ENCODE assay signal across 14 cellular contexts in genomic region chr1:204225841-204226745, GRCh38. TPM values are rescaled to one million over a fixed set of nuclear protein-coding genes. Genes with fewer than 3 reads are reported as not detected.
DNase-seq lines count a peak whose midpoint lies in the region; TF ChIP-seq lines count a peak whose summit lies in the region.
"Had no signal": no experiment of that assay in that cellular context is flagged by ENCODE, and none has a peak within 500 bp of the region (broad histone marks: within the 10 kb centered on the region; RNA-seq: fewer than 3 reads in every experiment).

No MANE protein-coding gene starts in this region.

- CTCF ChIA-PET in Calu3 (lab: Charles Lee) = interaction anchor here (0.9 to 1.9 kb wide), 6 partner anchors 12 to 355 kb away, joined by 3 to 14 read pairs (median 4); partner anchors contain the start of gene GOLT1A

- no peaks in the 10 kb centered on the region for H3K27me3 ChIP-seq in liver (ENCODE audit: control insufficient read depth in 4 of 4, insufficient read depth in 4 of 4, low read length in 3 of 4)

- peak overlapping the region in 1 of 2 donors; percentile 0 for H3K9ac ChIP-seq in liver (ENCODE audit: low read depth in 1 of 2, low read length in 2 of 2)

- DNase-seq in Calu3 (peak; percentile 71), NOMO-1 (lab: John Stamatoyannopoulos, UW; ENCODE audit: unreplicated experiment in 2 of 2) (peak; percentile 54 to 55), T47D (ENCODE audit: low read depth in 1 of 2, low spot score in 1 of 2) (peak; percentile 81 to 82), GDM1 (lab: John Stamatoyannopoulos, UW) (no peak), endothelial cell (ENCODE audit: low spot score) (no peak), GM20000 (ENCODE audit: low spot score) (no peak), NCI-H1417 treated with DMSO at 0.1 percent for 48 hours (lab: John Stamatoyannopoulos, UW) (no peak)
- DNase-seq: activated naive CD8-positive, alpha-beta T cell treated with anti-CD3 and anti-CD28 coated beads for 36 hours; NCI-H1105 treated with DMSO at 0.1 percent for 48 hours; NCI-H748 treated with DMSO at 0.1 percent for 48 hours had no signal

- TF ChIP-seq CTCF in Calu3 (IDR thresholded peaks at IDR 0.05; ENCODE audit: unreplicated experiment) (no peak), liver (IDR thresholded peaks at IDR 0.05; ENCODE audit: low read depth, low read length, missing input control) (no peak), endothelial cell (IDR thresholded peaks at IDR 0.05; ENCODE audit: unreplicated experiment) (no peak), GM20000 (IDR thresholded peaks at IDR 0.05; ENCODE audit: extremely low read depth, missing control alignments) (no peak)

- H3K27ac Mint-ChIP-seq in Calu3 (ENCODE audit: unreplicated experiment) (no peak overlapping the region), endothelial cell (ENCODE audit: unreplicated experiment) (no peak overlapping the region)
- H3K27ac Mint-ChIP-seq: activated naive CD8-positive, alpha-beta T cell treated with anti-CD3 and anti-CD28 coated beads for 36 hours; dendritic cell treated with granulocyte-macrophage colony-stimulating factor and Interleukin-4, amounts not matched to agents 40 ng/mL and 50 ng/mL, for 4 days; mesothelial cell of epicardium had no signal

- 37% methylated on average over 16 of the region's 16 CpGs for WGBS in liver

- in situ Hi-C loops in T47D (cut with HindIII; ENCODE audit: low pct_unique_long_range_greater_than_20kb, low sequenced_read_pairs) = no loop called here

- H3K9me3 ChIP-seq in liver (ENCODE audit: control insufficient read depth in 4 of 4, low read length in 3 of 4) = no peaks in the 10 kb centered on the region

- no peaks in the 10 kb centered on the region for H3K4me1 Mint-ChIP-seq in Calu3 (ENCODE audit: low read depth, unreplicated experiment)
- peaks cover 3% of the 10 kb centered on the region for H3K4me1 Mint-ChIP-seq in endothelial cell (ENCODE audit: unreplicated experiment)
- H3K4me1 Mint-ChIP-seq: activated naive CD8-positive, alpha-beta T cell treated with anti-CD3 and anti-CD28 coated beads for 36 hours had no signal

- peak; percentile 38 to 46 for TF ChIP-seq RAD21 in liver (IDR thresholded peaks at IDR 0.05)

- BruUV-seq in Calu3 (replicated peaks; lab: Mats Ljungman, UMichigan) = no TSS peak

- peaks cover 4 to 31% (median 21%) of the 10 kb centered on the region in 4 donors for H3K4me1 ChIP-seq in liver (ENCODE audit: control insufficient read depth in 4 of 4, insufficient read depth in 4 of 4, low read length in 3 of 4)

- H3K4me3 ChIP-seq in liver (ENCODE audit: low read depth in 1 of 3, low read length in 3 of 3) = no peak overlapping the region

- H3K27ac ChIP-seq in liver (ENCODE audit: low read depth in 1 of 2, low read length in 2 of 2) = peak overlapping the region; percentile 85 to 87

- H3K4me3 Mint-ChIP-seq in Calu3 (ENCODE audit: low read depth, unreplicated experiment) (no peak overlapping the region), endothelial cell (ENCODE audit: unreplicated experiment) (no peak overlapping the region)
- H3K4me3 Mint-ChIP-seq: activated naive CD8-positive, alpha-beta T cell treated with anti-CD3 and anti-CD28 coated beads for 36 hours; dendritic cell treated with granulocyte-macrophage colony-stimulating factor and Interleukin-4, amounts not matched to agents 40 ng/mL and 50 ng/mL, for 4 days; mesothelial cell of epicardium had no signal

- no peaks in the 10 kb centered on the region for H3K27me3 Mint-ChIP-seq in Calu3 (ENCODE audit: unreplicated experiment)
- no peaks in the 10 kb centered on the region for H3K27me3 Mint-ChIP-seq in endothelial cell (ENCODE audit: unreplicated experiment)
- H3K27me3 Mint-ChIP-seq: activated naive CD8-positive, alpha-beta T cell treated with anti-CD3 and anti-CD28 coated beads for 36 hours; dendritic cell treated with granulocyte-macrophage colony-stimulating factor and Interleukin-4, amounts not matched to agents 40 ng/mL and 50 ng/mL, for 4 days had no signal

- H3K36me3 ChIP-seq in liver (ENCODE audit: control insufficient read depth in 4 of 4, insufficient read depth in 3 of 4, low read depth in 1 of 4, low read length in 3 of 4) = peaks cover 3 to 31% (median 26%) of the 10 kb centered on the region in 4 donors

- peaks cover 32% of the 10 kb centered on the region for H3K36me3 Mint-ChIP-seq in Calu3 (ENCODE audit: insufficient read depth, unreplicated experiment)
- H3K36me3 Mint-ChIP-seq in endothelial cell (ENCODE audit: low read depth, unreplicated experiment) = peaks cover 4% of the 10 kb centered on the region
- H3K36me3 Mint-ChIP-seq: activated naive CD8-positive, alpha-beta T cell treated with anti-CD3 and anti-CD28 coated beads for 36 hours had no signal

- H3K9me3 Mint-ChIP-seq in Calu3 (ENCODE audit: low read depth, unreplicated experiment) (no peaks in the 10 kb centered on the region), endothelial cell (ENCODE audit: unreplicated experiment) (no peaks in the 10 kb centered on the region)
- H3K9me3 Mint-ChIP-seq: activated naive CD8-positive, alpha-beta T cell treated with anti-CD3 and anti-CD28 coated beads for 36 hours; dendritic cell treated with granulocyte-macrophage colony-stimulating factor and Interleukin-4, amounts not matched to agents 40 ng/mL and 50 ng/mL, for 4 days; mesothelial cell of epicardium had no signal

- intact Hi-C loops in Calu3 (cut with micrococcal nuclease; ENCODE audit: unreplicated experiment) = no loop called here

TF ChIP-seq in liver, 16 proteins besides CTCF, POLR2A, EP300 and RAD21 (continues in another document):
- peak; percentile 58 for TF ChIP-seq NR2F2 (IDR thresholded peaks at IDR 0.05)
- TF ChIP-seq REST (IDR thresholded peaks at IDR 0.05) = peak; percentile 60
- peak; percentile 88 for TF ChIP-seq ZBTB33 (IDR thresholded peaks at IDR 0.05)
- no peak for TF ChIP-seq YY1 (IDR thresholded peaks at IDR 0.05)
- peak; percentile 44 for TF ChIP-seq FOXA2 (IDR thresholded peaks at IDR 0.05)
- peak in 1 of 2 donors; percentile 80 for TF ChIP-seq EGR1 (IDR thresholded peaks at IDR 0.05; ENCODE audit: low read depth in 2 of 2)
- TF ChIP-seq TAF1 (conservative IDR thresholded peaks at IDR 0.05) = no peak
- no peak for TF ChIP-seq ATF3 (IDR thresholded peaks at IDR 0.05)
- TF ChIP-seq HNF4G (IDR thresholded peaks at IDR 0.05) = peak; percentile 50
- TF ChIP-seq HNF4A (conservative IDR thresholded peaks at IDR 0.05) = peak; percentile 82 to 85
- TF ChIP-seq GABPA (IDR thresholded peaks at IDR 0.05 in 1 of 2, conservative IDR thresholded peaks at IDR 0.05 in 1 of 2) = peak in 1 of 2 donors; percentile 76
- peak; percentile 18 for TF ChIP-seq FOXA1 (IDR thresholded peaks at IDR 0.05)
- TF ChIP-seq SP1 (IDR thresholded peaks at IDR 0.05) = peak; percentile 93
- peak; percentile 98 to 99 for TF ChIP-seq RXRA (IDR thresholded peaks at IDR 0.05)

RNA-seq across cellular contexts. Expression of gene GOLT1A, which starts 12.3 kb away (rescaled TPM):
- total RNA-seq in Calu3 (2022) (3.5 and 5.6 TPM in 2 replicates), liver (10 to 100 TPM; 14.1 to 24.8 TPM), endothelial cell (ENCODE audit: unreplicated experiment) (0.51 TPM)
- 100 to 1,000 TPM in 1 of 2 donors, 10 to 100 TPM in 1; 80.6 to 103 TPM for polyA plus RNA-seq in liver
- total RNA-seq: T-helper 1 cell treated with Interleukin-12 subunit alpha and Interleukin-12 subunit beta and Interleukin-4 antibody, amounts not matched to agents 30 ng/mL and 1 ng/mL, for 36 hours had no signal

RNA-seq across cellular contexts. Expression of gene KISS1, which starts 29.8 kb away (rescaled TPM):
- not detected in 2 replicates for total RNA-seq in Calu3 (2022)
- total RNA-seq in liver = under 1 TPM in 1 of 2 donors, not detected in 1; 0.50 TPM
- 1 to 10 TPM in 1 of 2 donors, not detected in 1; 1.4 TPM for polyA plus RNA-seq in liver
- total RNA-seq in endothelial cell (ENCODE audit: unreplicated experiment) = not detected
- total RNA-seq: activated naive CD8-positive, alpha-beta T cell treated with anti-CD3 and anti-CD28 coated beads for 36 hours; T-helper 1 cell treated with Interleukin-12 subunit alpha and Interleukin-12 subunit beta and Interleukin-4 antibody, amounts not matched to agents 30 ng/mL and 1 ng/mL, for 36 hours had no signal

RNA-seq across cellular contexts. Expression of gene REN, which starts 60.0 kb away (rescaled TPM):
- total RNA-seq in Calu3 (2022) (not detected in 2 replicates), liver (under 1 TPM; 0.05 to 0.25 TPM), endothelial cell (ENCODE audit: unreplicated experiment) (not detected)
- under 1 TPM in 1 of 2 donors, not detected in 1; 0.15 TPM for polyA plus RNA-seq in liver
- total RNA-seq: activated naive CD8-positive, alpha-beta T cell treated with anti-CD3 and anti-CD28 coated beads for 36 hours; mesothelial cell of epicardium; T-helper 1 cell treated with Interleukin-12 subunit alpha and Interleukin-12 subunit beta and Interleukin-4 antibody, amounts not matched to agents 30 ng/mL and 1 ng/mL, for 36 hours had no signal

Comparison
In these comparisons a context has a peak if more than half of its experiments do, and no peak if none do; other contexts are left out.
1. DNase-seq: peak in Calu3 (single experiment), NOMO-1 (2 of 2) and T47D (2 of 2); none in GDM1 (single experiment), endothelial cell (single experiment), GM20000 (single experiment) and NCI-H1417 treated with DMSO at 0.1 percent for 48 hours (single experiment).